29 cellular contexts compared by ENCODE assay signal in the genomic region with DNA sequence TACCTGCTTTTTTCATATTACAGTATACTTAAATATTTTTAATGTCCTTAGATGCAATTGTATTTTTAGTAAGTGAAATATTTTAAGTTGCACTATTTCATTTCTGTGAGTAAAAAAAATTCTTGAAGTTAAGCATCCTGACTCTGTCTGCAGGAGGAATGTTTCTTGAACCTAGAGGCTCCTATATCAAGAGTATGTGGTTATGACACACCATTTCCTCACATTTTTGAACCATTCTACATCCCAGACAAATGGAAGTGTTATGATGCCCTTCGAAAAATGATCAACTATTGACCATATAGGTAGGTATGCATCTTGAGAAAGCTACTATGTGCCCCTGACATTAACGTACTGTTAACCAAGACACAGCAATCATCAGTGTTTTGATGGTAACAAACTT.
"Had no signal": no experiment of that assay in that cellular context is flagged by ENCODE, and none has a peak within 500 bp of the region (broad histone marks: within the 10 kb centered on the region; RNA-seq: fewer than 3 reads in every experiment).

No MANE protein-coding gene starts in this region.

- ATAC-seq: gastrocnemius medialis; heart left ventricle; left cardiac atrium; left lung; mucosa of descending colon; natural killer cell treated with Interleukin-12 subunit alpha and Interleukin-12 subunit beta and Interleukin-15 and Interleukin-18, amount 100 ng/mL, for 72 hours; right lobe of liver; stimulated activated naive CD8-positive, alpha-beta T cell treated with anti-CD3 and anti-CD28 coated beads, Interleukin-15, amount 100 ng/mL, for 72 hours; upper lobe of right lung had no signal

- H3K9me3 ChIP-seq: esophagus muscularis mucosa, gastrocnemius medialis, heart left ventricle, left lung, mucosa of descending colon, neutrophil, right lobe of liver, suprapubic skin, transverse colon, upper lobe of right lung, uterus had no signal

- H3K9ac ChIP-seq: parathyroid adenoma had no signal

- H3K27me3 ChIP-seq: esophagus muscularis mucosa, gastrocnemius medialis, heart left ventricle, hepatocyte, left lung, neutrophil, right lobe of liver, suprapubic skin, transverse colon, upper lobe of right lung, uterus had no signal

- H3K27me3 Mint-ChIP-seq: naive B cell; natural killer cell treated with Interleukin-12 subunit alpha and Interleukin-12 subunit beta and Interleukin-15 and Interleukin-18, amount 100 ng/mL, for 72 hours; progenitor cell of endocrine pancreas; stimulated activated naive CD8-positive, alpha-beta T cell treated with anti-CD3 and anti-CD28 coated beads, Interleukin-15, amount 100 ng/mL, for 72 hours had no signal

- H3K4me3 Mint-ChIP-seq: mesothelial cell of epicardium; naive B cell; natural killer cell treated with Interleukin-12 subunit alpha and Interleukin-12 subunit beta and Interleukin-15 and Interleukin-18, amount 100 ng/mL, for 72 hours; neural crest cell; stimulated activated naive CD8-positive, alpha-beta T cell treated with anti-CD3 and anti-CD28 coated beads, Interleukin-15, amount 100 ng/mL, for 72 hours had no signal

- H3K4me1 ChIP-seq: esophagus muscularis mucosa, left lung, parathyroid adenoma, right lobe of liver, suprapubic skin, upper lobe of right lung, uterus had no signal

- H3K27ac Mint-ChIP-seq: mesothelial cell of epicardium; natural killer cell treated with Interleukin-12 subunit alpha and Interleukin-12 subunit beta and Interleukin-15 and Interleukin-18, amount 100 ng/mL, for 72 hours; progenitor cell of endocrine pancreas; stimulated activated naive CD8-positive, alpha-beta T cell treated with anti-CD3 and anti-CD28 coated beads, Interleukin-15, amount 100 ng/mL, for 72 hours had no signal

- H3K27ac ChIP-seq: coronary artery, esophagus muscularis mucosa, gastrocnemius medialis, heart left ventricle, hepatocyte, left lung, neutrophil, parathyroid adenoma, right lobe of liver, suprapubic skin, transverse colon, upper lobe of right lung, uterus had no signal

- H3K9me3 Mint-ChIP-seq: mesothelial cell of epicardium; naive B cell; natural killer cell treated with Interleukin-12 subunit alpha and Interleukin-12 subunit beta and Interleukin-15 and Interleukin-18, amount 100 ng/mL, for 72 hours; neural crest cell; stimulated activated naive CD8-positive, alpha-beta T cell treated with anti-CD3 and anti-CD28 coated beads, Interleukin-15, amount 100 ng/mL, for 72 hours had no signal

- H3K4me1 Mint-ChIP-seq: mesothelial cell of epicardium; stimulated activated naive CD8-positive, alpha-beta T cell treated with anti-CD3 and anti-CD28 coated beads, Interleukin-15, amount 100 ng/mL, for 72 hours had no signal

- H2AFZ ChIP-seq: hepatocyte, parathyroid adenoma had no signal

- H3K36me3 Mint-ChIP-seq: mesothelial cell of epicardium; naive B cell; natural killer cell treated with Interleukin-12 subunit alpha and Interleukin-12 subunit beta and Interleukin-15 and Interleukin-18, amount 100 ng/mL, for 72 hours had no signal

- H3K36me3 ChIP-seq: esophagus muscularis mucosa, gastrocnemius medialis, heart left ventricle, left lung, neutrophil, right lobe of liver, suprapubic skin, transverse colon, upper lobe of right lung, uterus had no signal

- H3K4me3 ChIP-seq: coronary artery, esophagus muscularis mucosa, gastrocnemius medialis, heart left ventricle, hepatocyte, left lung, mucosa of descending colon, right lobe of liver, suprapubic skin, transverse colon, upper lobe of right lung, uterus had no signal

- DNase-seq: dermis blood vessel endothelial cell; effector memory CD4-positive, alpha-beta T cell; gastrocnemius medialis; heart left ventricle; left cardiac atrium; left lung; mesenchymal stem cell; mucosa of descending colon; naive B cell; right lobe of liver; small intestine; stimulated activated CD4-positive, alpha-beta T cell treated with anti-CD3 and anti-CD28 coated beads, Interleukin-15, amount 100 ng/mL, for 24 hours; stimulated activated CD4-positive, alpha-beta T cell treated with anti-CD3 and anti-CD28 coated beads, Interleukin-2, amount 100 ng/mL, for 48 hours; stimulated activated CD8-positive, alpha-beta memory T cell treated with anti-CD3 and anti-CD28 coated beads, Interleukin-4, amount 100 ng/mL, for 48 hours; stimulated activated naive CD4-positive, alpha-beta T cell; stimulated activated naive CD8-positive, alpha-beta T cell treated with anti-CD3 and anti-CD28 coated beads, Interleukin-15, amount 100 ng/mL, for 72 hours; transverse colon; upper lobe of right lung; uterus had no signal

- H3K4me2 ChIP-seq: hepatocyte had no signal
